ENCODE assay signal across 8 cellular contexts in genomic region chr2:132670961-132671781, GRCh38. TPM values are rescaled to one million over a fixed set of nuclear protein-coding genes. Genes with fewer than 3 reads are reported as not detected.
DNase-seq lines count a peak whose midpoint lies in the region; ATAC-seq and TF ChIP-seq lines count a peak whose summit lies in the region.

No MANE protein-coding gene starts in this region.

- ATAC-seq in RWPE2 (ENCODE audit: low read depth) (peak; percentile 72), natural killer cell (no peak)

- in situ Hi-C loops in GM23248 (cut with MboI) = no loop called here

- H3K9me3 Mint-ChIP-seq in glutamatergic neuron (ENCODE audit: unreplicated experiment) (peaks cover 3% of the 10 kb centered on the region), natural killer cell (no peaks in the 10 kb centered on the region), immature natural killer cell (peaks cover 0 to 22% (median 8%) of the 10 kb centered on the region in 6 donors)

- no peaks in the 10 kb centered on the region for H3K79me2 ChIP-seq in GM23248 (ENCODE audit: insufficient read depth)

- peak; percentile 65 for DNase-seq in GM23248
- DNase-seq in RWPE2 (ENCODE audit: low spot score) = no peak
- peak; percentile 40 for DNase-seq in glutamatergic neuron
- peak; percentile 75 for DNase-seq in retinal pigment epithelial cell (ENCODE audit: low read depth)
- no peak for DNase-seq in RKO (ENCODE audit: low spot score)
- no peak for DNase-seq in activated T-cell treated with anti-CD3 and anti-CD28 coated beads for 4 hours
- DNase-seq in natural killer cell = no peak
- no peak for DNase-seq in immature natural killer cell

- H2AFZ ChIP-seq in GM23248 = no peak overlapping the region

- H3K9me2 ChIP-seq in GM23248 (ENCODE audit: insufficient read depth) = no peaks in the 10 kb centered on the region

- peaks cover 38% of the 10 kb centered on the region for H3K27me3 ChIP-seq in GM23248 (replicated peaks; ENCODE audit: insufficient read depth)
- peaks cover 51% of the 10 kb centered on the region for H3K27me3 ChIP-seq in RWPE2 (ENCODE audit: insufficient read depth, poor library complexity, severe bottlenecking)

- H3F3A ChIP-seq in GM23248 (ENCODE audit: insufficient read depth) = no peaks in the 10 kb centered on the region

- H3K36me3 Mint-ChIP-seq in glutamatergic neuron (ENCODE audit: unreplicated experiment) (no peaks in the 10 kb centered on the region), natural killer cell (no peaks in the 10 kb centered on the region), immature natural killer cell (peaks cover 0 to 4% (median 0%) of the 10 kb centered on the region in 3 donors)

- H3K9me3 ChIP-seq in GM23248 (ENCODE audit: low read depth) (no peaks in the 10 kb centered on the region), RWPE2 (ENCODE audit: severe bottlenecking) (no peaks in the 10 kb centered on the region)

- peaks cover 7% of the 10 kb centered on the region for H3K4me1 Mint-ChIP-seq in glutamatergic neuron (ENCODE audit: low read depth, unreplicated experiment)
- H3K4me1 Mint-ChIP-seq in natural killer cell = no peaks in the 10 kb centered on the region
- H3K4me1 Mint-ChIP-seq in immature natural killer cell = no peaks in the 10 kb centered on the region

- H3K27me3 Mint-ChIP-seq in glutamatergic neuron (ENCODE audit: unreplicated experiment) (peaks cover 9% of the 10 kb centered on the region), natural killer cell (ENCODE audit: low read depth in 2 of 2) (peaks cover 16 to 22% of the 10 kb centered on the region in 2 donors), immature natural killer cell (ENCODE audit: low read depth in 3 of 3) (peaks cover 9 to 12% (median 10%) of the 10 kb centered on the region in 3 donors)

- H3K4me3 Mint-ChIP-seq in glutamatergic neuron (ENCODE audit: unreplicated experiment) (peak overlapping the region; percentile 91), natural killer cell (no peak overlapping the region), immature natural killer cell (no peak overlapping the region)

- intact Hi-C loops in natural killer cell (cut with micrococcal nuclease) = no loop called here

- no peaks in the 10 kb centered on the region for H4K20me1 ChIP-seq in GM23248 (ENCODE audit: insufficient read depth)

- H3K4me1 ChIP-seq in GM23248 (ENCODE audit: insufficient read depth) (peaks cover 5% of the 10 kb centered on the region; the same call in 1 of the 2 replicates), RWPE2 (ENCODE audit: insufficient read depth, poor library complexity, severe bottlenecking) (peaks cover 12% of the 10 kb centered on the region)

- TF ChIP-seq CTCF in RWPE2 (IDR thresholded peaks at IDR 0.05; ENCODE audit: poor library complexity, severe bottlenecking) = no peak
- no peak for TF ChIP-seq CTCF in glutamatergic neuron (IDR thresholded peaks at IDR 0.05; ENCODE audit: partially characterized antibody, unreplicated experiment)
- no peak for TF ChIP-seq CTCF in retinal pigment epithelial cell (conservative IDR thresholded peaks at IDR 0.05; ENCODE audit: low read depth, low read length)
- no peak for TF ChIP-seq CTCF in natural killer cell (IDR thresholded peaks at IDR 0.05)

- no peak overlapping the region for H3K9ac ChIP-seq in GM23248

- H3K27ac ChIP-seq in GM23248 (no peak overlapping the region), RWPE2 (ENCODE audit: poor library complexity, severe bottlenecking) (no peak overlapping the region)

- H3K36me3 ChIP-seq in GM23248 (ENCODE audit: low read depth) (no peaks in the 10 kb centered on the region), RWPE2 (ENCODE audit: low read depth) (no peaks in the 10 kb centered on the region)

- peak overlapping the region; percentile 86 for H3K4me2 ChIP-seq in GM23248 (ENCODE audit: unreplicated experiment)

- whole genome bisulfite sequencing in GM23248 (ENCODE audit: low coverage in 1 of 2, low lambda C conversion rate in 2 of 2, missing lambda C conversion rate in 2 of 2), 2 experiments = 58 to 62% methylated on average over 22 to 30 of the region's 30 CpGs

- H3K4me3 ChIP-seq in GM23248 = peak overlapping the region; percentile 65
- H3K4me3 ChIP-seq in RWPE2 (ENCODE audit: severe bottlenecking) = peak overlapping the region; percentile 16
- peak overlapping the region; percentile 49 for H3K4me3 ChIP-seq in retinal pigment epithelial cell (ENCODE audit: low read length)

- H3K27ac Mint-ChIP-seq in glutamatergic neuron (ENCODE audit: unreplicated experiment) (no peak overlapping the region), natural killer cell (no peak overlapping the region), immature natural killer cell (no peak overlapping the region)

RNA-seq across cellular contexts. Expression of gene LYPD1, which starts 1.2 kb away (rescaled TPM):
- 0.11 TPM in 1 of 2 replicates, not detected in the other for total RNA-seq in GM23248 (2014; rRNA removed; shearing (Covaris generic))
- polyA plus RNA-seq in GM23248 (2016; fragmentation: Nextera tagmentation; extraction: Ambion mirVana) = 0.43 and 0.51 TPM in 2 replicates
- 1.1 TPM for total RNA-seq in glutamatergic neuron (ENCODE audit: unreplicated experiment)
- total RNA-seq in natural killer cell = not detected
- polyA plus RNA-seq in immature natural killer cell = not detected

Comparison
In these comparisons a context has a peak if more than half of its experiments do, and no peak if none do; other contexts are left out.
1. DNase-seq: peak in GM23248 (single experiment), glutamatergic neuron (single experiment) and retinal pigment epithelial cell (single experiment); none in RWPE2 (single experiment), RKO (single experiment), activated T-cell treated with anti-CD3 and anti-CD28 coated beads for 4 hours (single experiment), natural killer cell (single experiment) and immature natural killer cell (0 of 3).
2. Peak in every context shown above with its lines, with median percentiles within 50 percentile points of each other: H3K4me3 ChIP-seq.